In the genomic region with DNA sequence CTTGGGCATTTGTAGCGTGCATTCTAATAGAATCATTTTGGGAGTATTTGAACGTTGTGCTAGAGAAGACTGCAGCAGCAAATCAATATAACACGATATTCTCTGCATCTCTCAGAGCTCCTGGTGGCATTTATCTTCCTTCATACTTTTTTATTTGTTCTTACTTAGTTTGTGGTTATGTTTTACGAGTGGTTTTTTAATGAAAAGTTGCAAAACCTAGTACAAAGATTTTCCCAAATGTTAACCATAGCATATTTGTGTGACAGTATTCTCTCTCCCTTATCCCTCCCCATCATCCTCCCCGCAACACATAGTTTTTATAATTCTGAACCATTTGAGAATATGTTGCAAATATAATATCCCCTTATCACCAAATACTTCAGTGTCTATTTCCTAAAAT, we compare ENCODE assay signal across 15 cellular contexts. TPM values are rescaled to one million over a fixed set of nuclear protein-coding genes. Genes with fewer than 3 reads are reported as not detected.
A peak's percentile ranks its signal among the peaks of the same experiment; 100 is the strongest.
DNase-seq lines count a peak whose midpoint lies in the region; ATAC-seq and TF ChIP-seq lines count a peak whose summit lies in the region.
"Had no signal": no experiment of that assay in that cellular context is flagged by ENCODE, and none has a peak within 500 bp of the region (broad histone marks: within the 10 kb centered on the region; RNA-seq: fewer than 3 reads in every experiment).

No MANE protein-coding gene starts in this region.

- no peaks in the 10 kb centered on the region for H3K27me3 Mint-ChIP-seq in activated T-cell treated with anti-CD3 and anti-CD28 coated beads, Interleukin-2, amount 50 U/mL, for 72 hours (ENCODE audit: low read depth)
- H3K27me3 Mint-ChIP-seq in activated naive CD8-positive, alpha-beta T cell treated with anti-CD3 and anti-CD28 coated beads, Interleukin-2, amount 50 U/mL, for 24 hours, result no peaks in the 10 kb centered on the region
- no peaks in the 10 kb centered on the region for H3K27me3 Mint-ChIP-seq in stimulated activated memory B cell treated with anti-CD40 and anti-IgM and Interleukin-4, amounts not matched to agents 10 μg/mL and 1 μg/mL and 100 μg/mL, for 72 hours

- peaks cover 49% of the 10 kb centered on the region for H3K4me1 ChIP-seq in MM.1S (ENCODE audit: low read length)
- peaks cover 17 to 67% (median 41%) of the 10 kb centered on the region in 4 donors for H3K4me1 ChIP-seq in stomach

- no peaks in the 10 kb centered on the region for H3K36me3 ChIP-seq in MM.1S (replicated peaks; ENCODE audit: insufficient read depth, low read length)
- H3K36me3 ChIP-seq in stomach, result no peaks in the 10 kb centered on the region
- H3K36me3 ChIP-seq: neural progenitor cell had no signal

- peaks cover 27% of the 10 kb centered on the region for H3F3A ChIP-seq in MM.1S (ENCODE audit: insufficient read depth, low read length)

- no peak overlapping the region; the same call in 1 of the 2 replicates for H3K4me3 ChIP-seq in MM.1S (ENCODE audit: low read length)
- no peak overlapping the region for H3K4me3 ChIP-seq in stomach
- H3K4me3 ChIP-seq: neural progenitor cell had no signal

- no peak for TF ChIP-seq POLR2A in stomach (IDR thresholded peaks at IDR 0.05)

- no peak for DNase-seq in activated T-cell treated with anti-CD3 and anti-CD28 coated beads, Interleukin-2, amount 50 U/mL, for 72 hours
- no peak for DNase-seq in activated T-cell treated with anti-CD3 and anti-CD28 coated beads, Interleukin-2, amount 50 U/mL, for 1 hour
- DNase-seq in MM.1S (no peak), NCI-H1105 treated with DMSO at 0.1 percent for 48 hours (lab: John Stamatoyannopoulos, UW) (no peak), stomach (no peak), superior temporal gyrus (ENCODE audit: extremely low spot score) (no peak)
- no peak for DNase-seq in activated naive CD8-positive, alpha-beta T cell treated with anti-CD3 and anti-CD28 coated beads, Interleukin-2, amount 50 U/mL, for 24 hours
- DNase-seq: amygdala; Calu3; effector memory CD4-positive, alpha-beta T cell; NCI-H187 treated with DMSO at 0.1 percent for 48 hours; NCI-H345; SW 1271 had no signal

- H3K9me2 ChIP-seq in MM.1S (replicated peaks; ENCODE audit: insufficient read depth, low read length), result no peaks in the 10 kb centered on the region

- TF ChIP-seq EP300 in stomach (IDR thresholded peaks at IDR 0.05), result no peak

- WGBS in stomach, 5 donors, result 71 to 81% (median 76%) methylated on average over 5 of the region's 5 CpGs

- TF ChIP-seq CTCF in MM.1S (IDR thresholded peaks at IDR 0.05; ENCODE audit: low read length) (no peak), stomach (IDR thresholded peaks at IDR 0.05) (no peak)

- H4K20me1 ChIP-seq in MM.1S (ENCODE audit: insufficient read depth, low read length), result no peaks in the 10 kb centered on the region

- H3K4me3 Mint-ChIP-seq in activated T-cell treated with anti-CD3 and anti-CD28 coated beads, Interleukin-2, amount 50 U/mL, for 72 hours, result peak overlapping the region; percentile 63 to 76
- peak overlapping the region; percentile 55 for H3K4me3 Mint-ChIP-seq in activated naive CD8-positive, alpha-beta T cell treated with anti-CD3 and anti-CD28 coated beads, Interleukin-2, amount 50 U/mL, for 24 hours
- H3K4me3 Mint-ChIP-seq in stimulated activated memory B cell treated with anti-CD40 and anti-IgM and Interleukin-4, amounts not matched to agents 10 μg/mL and 1 μg/mL and 100 μg/mL, for 72 hours, result no peak overlapping the region
- H3K4me3 Mint-ChIP-seq: neural progenitor cell had no signal

- no peaks in the 10 kb centered on the region for H3K9me3 Mint-ChIP-seq in activated T-cell treated with anti-CD3 and anti-CD28 coated beads, Interleukin-2, amount 50 U/mL, for 72 hours
- H3K9me3 Mint-ChIP-seq in activated naive CD8-positive, alpha-beta T cell treated with anti-CD3 and anti-CD28 coated beads, Interleukin-2, amount 50 U/mL, for 24 hours, result no peaks in the 10 kb centered on the region
- no peaks in the 10 kb centered on the region for H3K9me3 Mint-ChIP-seq in stimulated activated memory B cell treated with anti-CD40 and anti-IgM and Interleukin-4, amounts not matched to agents 10 μg/mL and 1 μg/mL and 100 μg/mL, for 72 hours

- no peak overlapping the region for H2AFZ ChIP-seq in MM.1S (ENCODE audit: low read length)
- H2AFZ ChIP-seq: neural progenitor cell had no signal

- intact Hi-C loops in stomach (cut with DNase I; ENCODE audit: low total_unique reads), result no loop called here

- H3K27me3 ChIP-seq in MM.1S (replicated peaks; ENCODE audit: insufficient read depth, low read length), result no peaks in the 10 kb centered on the region
- no peaks in the 10 kb centered on the region for H3K27me3 ChIP-seq in stomach
- H3K27me3 ChIP-seq: neural progenitor cell had no signal

- H3K27ac Mint-ChIP-seq in activated T-cell treated with anti-CD3 and anti-CD28 coated beads, Interleukin-2, amount 50 U/mL, for 72 hours, result peak overlapping the region; percentile 77
- peak overlapping the region; percentile 88 for H3K27ac Mint-ChIP-seq in activated naive CD8-positive, alpha-beta T cell treated with anti-CD3 and anti-CD28 coated beads, Interleukin-2, amount 50 U/mL, for 24 hours
- H3K27ac Mint-ChIP-seq in stimulated activated memory B cell treated with anti-CD40 and anti-IgM and Interleukin-4, amounts not matched to agents 10 μg/mL and 1 μg/mL and 100 μg/mL, for 72 hours, result peak overlapping the region; percentile 60
- H3K27ac Mint-ChIP-seq: neural progenitor cell had no signal

- H3K9me3 ChIP-seq in MM.1S (replicated peaks; ENCODE audit: insufficient read depth, low read length) (no peaks in the 10 kb centered on the region), stomach (no peaks in the 10 kb centered on the region)

- peak overlapping the region; percentile 45; the same call in 1 of the 2 replicates for H3K4me2 ChIP-seq in MM.1S (ENCODE audit: low read depth, low read length)
- H3K4me2 ChIP-seq: neural progenitor cell had no signal

- peaks cover 88% of the 10 kb centered on the region for H3K79me2 ChIP-seq in MM.1S (ENCODE audit: low read length)

- H3K27ac ChIP-seq in MM.1S (ENCODE audit: low read length) (peak overlapping the region; percentile 47; the same call in 1 of the 2 replicates), stomach (no peak overlapping the region)
- H3K27ac ChIP-seq: neural progenitor cell had no signal

- H3K4me1 Mint-ChIP-seq in activated T-cell treated with anti-CD3 and anti-CD28 coated beads, Interleukin-2, amount 50 U/mL, for 72 hours (ENCODE audit: low read depth), result peaks cover 97% of the 10 kb centered on the region
- H3K4me1 Mint-ChIP-seq in activated naive CD8-positive, alpha-beta T cell treated with anti-CD3 and anti-CD28 coated beads, Interleukin-2, amount 50 U/mL, for 24 hours, result peaks cover 88% of the 10 kb centered on the region
- H3K4me1 Mint-ChIP-seq in stimulated activated memory B cell treated with anti-CD40 and anti-IgM and Interleukin-4, amounts not matched to agents 10 μg/mL and 1 μg/mL and 100 μg/mL, for 72 hours, result peaks cover 77% of the 10 kb centered on the region

- peaks cover 3 to 8% of the 10 kb centered on the region in 2 donors for H3K36me3 Mint-ChIP-seq in activated T-cell treated with anti-CD3 and anti-CD28 coated beads, Interleukin-2, amount 50 U/mL, for 72 hours (ENCODE audit: insufficient read depth in 2 of 2)
- H3K36me3 Mint-ChIP-seq in activated naive CD8-positive, alpha-beta T cell treated with anti-CD3 and anti-CD28 coated beads, Interleukin-2, amount 50 U/mL, for 24 hours (ENCODE audit: low read depth), result peaks cover 23% of the 10 kb centered on the region
- H3K36me3 Mint-ChIP-seq in stimulated activated memory B cell treated with anti-CD40 and anti-IgM and Interleukin-4, amounts not matched to agents 10 μg/mL and 1 μg/mL and 100 μg/mL, for 72 hours, result peaks cover 8% of the 10 kb centered on the region

- ATAC-seq in activated T-cell treated with anti-CD3 and anti-CD28 coated beads, Interleukin-2, amount 50 U/mL, for 72 hours (replicated peaks in 1 of 2), result no peak
- no peak for ATAC-seq in activated naive CD8-positive, alpha-beta T cell treated with anti-CD3 and anti-CD28 coated beads, Interleukin-2, amount 50 U/mL, for 24 hours
- no peak for ATAC-seq in stimulated activated memory B cell treated with anti-CD40 and anti-IgM and Interleukin-4, amounts not matched to agents 10 μg/mL and 1 μg/mL and 100 μg/mL, for 72 hours

- H3K9ac ChIP-seq in MM.1S (ENCODE audit: low read length), result no peak overlapping the region
- H3K9ac ChIP-seq: neural progenitor cell had no signal

RNA-seq across cellular contexts. Expression of a gene that starts 50.4 kb away (rescaled TPM):
- total RNA-seq in activated T-cell treated with anti-CD3 and anti-CD28 coated beads, Interleukin-2, amount 50 U/mL, for 72 hours, result 10 to 100 TPM; 37.9 to 53.0 TPM
- total RNA-seq in stomach, result 10 to 100 TPM; 10.4 to 42.6 (median 14.0) TPM
- 1 to 10 TPM; 2.4 to 3.8 (median 3.6) TPM for polyA plus RNA-seq in stomach
